In genomic region chr2:218781691-218782528, GRCh38 we compare ENCODE assay signal across 1 cellular context.
TF ChIP-seq lines count a peak whose summit lies in the region.

TSS of gene CYP27A1 (plus strand) at chr2:218782147. CDS start at chr2:218782183, 36 bp downstream.

TF ChIP-seq in HepG2, 621 proteins besides CTCF, POLR2A, EP300 and RAD21 (continued from another document and continues in another):
- TF ChIP-seq ZNF142 (CRISPR knock-in tag; IDR thresholded peaks at IDR 0.05) (peak; percentile 96), HNF4G (IDR thresholded peaks at IDR 0.05; ENCODE audit: borderline replicate concordance, low read depth, low read length) (peak; percentile 84), HNF4G (CRISPR knock-in tag; IDR thresholded peaks at IDR 0.05; ENCODE audit: borderline replicate concordance, low read depth) (peak; percentile 58; the same call in 1 of the 2 replicates), ZNF367 (CRISPR knock-in tag; IDR thresholded peaks at IDR 0.05; ENCODE audit: borderline replicate concordance) (no peak), ZNF281 (CRISPR knock-in tag; IDR thresholded peaks at IDR 0.05; ENCODE audit: borderline replicate concordance) (peak; percentile 43), NR0B2 (CRISPR knock-in tag; IDR thresholded peaks at IDR 0.05) (no peak; the same call in 1 of the 2 replicates), ZNF430 (CRISPR knock-in tag; IDR thresholded peaks at IDR 0.05) (peak; percentile 31), ZFYVE20 (CRISPR knock-in tag; IDR thresholded peaks at IDR 0.05; ENCODE audit: borderline replicate concordance, low read depth) (peak; percentile 86; the same call in 1 of the 2 replicates), CEBPB (IDR thresholded peaks at IDR 0.05; ENCODE audit: borderline replicate concordance, low read depth, low read length) (no peak), ZNF143 (CRISPR knock-in tag; IDR thresholded peaks at IDR 0.05) (peak; percentile 66), SRSF1 (optimal IDR thresholded peaks at IDR 0.05; ENCODE audit: low read depth, low read length) (peak; percentile 79), GABPB1 (CRISPR knock-in tag; IDR thresholded peaks at IDR 0.05) (peak; percentile 81), U2AF2 (IDR thresholded peaks at IDR 0.05; ENCODE audit: low read depth, low read length) (no peak), ZNF768 (CRISPR knock-in tag; IDR thresholded peaks at IDR 0.05) (peak; percentile 81; the same call in 1 of the 2 replicates), TAF1 (CRISPR knock-in tag; IDR thresholded peaks at IDR 0.05) (peak; percentile 97), ZNF296 (CRISPR knock-in tag; conservative IDR thresholded peaks at IDR 0.05) (peak; percentile 21; the same call in 1 of the 2 replicates), HNF4A (CRISPR knock-in tag; IDR thresholded peaks at IDR 0.05) (peak; percentile 85), ELF3 (CRISPR knock-in tag; IDR thresholded peaks at IDR 0.05) (peak; percentile 67), NFE2L2 (IDR thresholded peaks at IDR 0.05; ENCODE audit: low read length) (no peak), ASH2L (IDR thresholded peaks at IDR 0.05; ENCODE audit: insufficient read length, low read depth, low read length) (peak; percentile 86), ZNF83 (CRISPR knock-in tag; IDR thresholded peaks at IDR 0.05; ENCODE audit: borderline replicate concordance) (no peak), NAIF1 (CRISPR knock-in tag; IDR thresholded peaks at IDR 0.05; ENCODE audit: borderline replicate concordance) (no peak), ZNF883 (CRISPR knock-in tag; IDR thresholded peaks at IDR 0.05; ENCODE audit: not compliant biosample characterization) (peak; percentile 99), ZSCAN9 (CRISPR knock-in tag; IDR thresholded peaks at IDR 0.05; ENCODE audit: borderline replicate concordance) (peak; percentile 58), ZNF598 (CRISPR knock-in tag; IDR thresholded peaks at IDR 0.05; ENCODE audit: borderline replicate concordance) (peak; percentile 94), TCF7L2 (IDR thresholded peaks at IDR 0.05; ENCODE audit: low read depth, low read length) (no peak), ZSCAN29 (CRISPR knock-in tag; conservative IDR thresholded peaks at IDR 0.05) (peak; percentile 98), ZFP90 (CRISPR knock-in tag; IDR thresholded peaks at IDR 0.05; ENCODE audit: borderline replicate concordance) (peak; percentile 79; the same call in 1 of the 2 replicates), ZNF563 (CRISPR knock-in tag; IDR thresholded peaks at IDR 0.05) (peak; percentile 84; the same call in 1 of the 2 replicates), FOSL1 (CRISPR knock-in tag; IDR thresholded peaks at IDR 0.05; ENCODE audit: borderline replicate concordance) (no peak), SMARCC2 (IDR thresholded peaks at IDR 0.05) (no peak), ZNF788 (CRISPR knock-in tag; IDR thresholded peaks at IDR 0.05; ENCODE audit: borderline replicate concordance) (peak; percentile 98), IKZF4 (CRISPR knock-in tag; IDR thresholded peaks at IDR 0.05; ENCODE audit: borderline replicate concordance, low read depth, not compliant biosample characterization) (peak; percentile 82), NCOA2 (CRISPR knock-in tag; IDR thresholded peaks at IDR 0.05) (peak; percentile 65), POGK (CRISPR knock-in tag; conservative IDR thresholded peaks at IDR 0.05) (peak; percentile 89), SRSF9 (IDR thresholded peaks at IDR 0.05; ENCODE audit: borderline replicate concordance, insufficient read depth, low read depth, low read length, poor library complexity, severe bottlenecking) (no peak), JUN (CRISPR knock-in tag; IDR thresholded peaks at IDR 0.05) (peak; percentile 74; the same call in 1 of the 2 replicates), SNAPC4 (CRISPR knock-in tag; IDR thresholded peaks at IDR 0.05) (no peak; the same call in 1 of the 2 replicates), ZNF709 (CRISPR knock-in tag; IDR thresholded peaks at IDR 0.05) (peak; percentile 95), HDAC2 (CRISPR knock-in tag; IDR thresholded peaks at IDR 0.05) (peak; percentile 40)
